ENCODE assay signal across 16 cellular contexts in the genomic region with DNA sequence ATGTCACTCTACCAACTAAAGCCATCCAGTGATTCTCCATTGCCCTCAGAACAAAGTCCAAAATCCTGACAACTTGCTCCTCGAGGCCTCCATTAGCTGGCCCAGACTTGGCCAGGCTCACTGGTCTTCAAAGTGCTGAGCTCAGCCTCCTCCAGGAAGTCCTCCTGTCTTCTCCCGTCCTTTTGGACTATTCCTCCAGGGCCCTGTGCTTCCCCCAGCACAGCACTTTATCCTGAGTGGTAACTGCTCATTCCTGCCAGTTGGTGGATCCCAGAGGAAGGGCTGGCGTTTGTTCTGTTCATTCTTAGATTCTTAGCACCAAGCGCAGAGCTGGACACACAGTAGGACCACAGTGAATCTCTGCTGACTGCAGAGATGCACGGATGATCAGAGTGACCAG.
DNase-seq lines count a peak whose midpoint lies in the region; ATAC-seq and TF ChIP-seq lines count a peak whose summit lies in the region.
"Had no signal": no experiment of that assay in that cellular context is flagged by ENCODE, and none has a peak within 500 bp of the region (broad histone marks: within the 10 kb centered on the region; RNA-seq: fewer than 3 reads in every experiment).

No MANE protein-coding gene starts in this region.

- no peaks in the 10 kb centered on the region for H4K20me1 ChIP-seq in GM23338 (replicated peaks; ENCODE audit: insufficient read depth)

- no peaks in the 10 kb centered on the region for H3K4me1 ChIP-seq in GM23338 (ENCODE audit: insufficient read depth)
- H3K4me1 ChIP-seq in foreskin keratinocyte, result no peaks in the 10 kb centered on the region

- no peaks in the 10 kb centered on the region for H3K27me3 ChIP-seq in GM23338 (ENCODE audit: insufficient read depth)
- H3K27me3 ChIP-seq in foreskin keratinocyte, result peaks cover 22% of the 10 kb centered on the region

- peak; percentile 42 to 52 for TF ChIP-seq CTCF in GM23338 (conservative IDR thresholded peaks at IDR 0.05; ENCODE audit: low read depth in 2 of 2)
- no peak for TF ChIP-seq CTCF in WTC11 (IDR thresholded peaks at IDR 0.05)
- TF ChIP-seq CTCF in fibroblast of pulmonary artery (IDR thresholded peaks at IDR 0.05; ENCODE audit: low read length, missing control alignments), result peak; percentile 38
- peak; percentile 22 for TF ChIP-seq CTCF in retinal pigment epithelial cell (conservative IDR thresholded peaks at IDR 0.05; ENCODE audit: low read depth, low read length)
- TF ChIP-seq CTCF in foreskin keratinocyte (conservative IDR thresholded peaks at IDR 0.05), result no peak

- no peak overlapping the region; the same call in 1 of the 2 replicates for H2AFZ ChIP-seq in GM23338

- H3K9me3 Mint-ChIP-seq in GM23338 (no peaks in the 10 kb centered on the region; the same call in 2 of the 3 replicates), WTC11 (peaks cover 10% of the 10 kb centered on the region)
- H3K9me3 Mint-ChIP-seq: activated T-helper 17 cell treated with anti-CD3 and anti-CD28 coated beads, Interleukin-2, amount 50 U/mL, for 72 hours had no signal

- DNase-seq in GM23338 (ENCODE audit: low spot score), result peak; percentile 57
- no peak for DNase-seq in WTC11 (ENCODE audit: low spot score)
- DNase-seq in fibroblast of pulmonary artery (ENCODE audit: low read depth), result no peak
- no peak for DNase-seq in retinal pigment epithelial cell (ENCODE audit: low read depth)
- no peak for DNase-seq in AML-193 (lab: John Stamatoyannopoulos, UW)
- DNase-seq in EL, result no peak
- no peak for DNase-seq in foreskin keratinocyte
- DNase-seq: activated CD8-positive, alpha-beta memory T cell treated with anti-CD3 and anti-CD28 coated beads for 24 hours; amygdala; KBM-7; mesenchymal stem cell; NCI-H1436; NCI-H345; small intestine; stimulated activated naive CD4-positive, alpha-beta T cell treated with Interleukin-2 at 50 U/mL for 16 hours had no signal

- no peaks in the 10 kb centered on the region for H3F3A ChIP-seq in GM23338 (replicated peaks; ENCODE audit: low read depth)

- H3K4me3 Mint-ChIP-seq in GM23338 (no peak overlapping the region), WTC11 (no peak overlapping the region)
- H3K4me3 Mint-ChIP-seq: activated T-helper 17 cell treated with anti-CD3 and anti-CD28 coated beads, Interleukin-2, amount 50 U/mL, for 72 hours had no signal

- H3K9me2 ChIP-seq in GM23338 (ENCODE audit: insufficient read depth), result no peaks in the 10 kb centered on the region

- H3K36me3 Mint-ChIP-seq in GM23338 (ENCODE audit: low read depth) (no peaks in the 10 kb centered on the region), WTC11 (no peaks in the 10 kb centered on the region)

- no peak overlapping the region for H3K4me2 ChIP-seq in GM23338

- POLR2A ChIA-PET in WTC11 (lab: Charles Lee), result no interaction called here

- H3K4me3 ChIP-seq in GM23338, result no peak overlapping the region
- H3K4me3 ChIP-seq in fibroblast of pulmonary artery (replicated peaks; ENCODE audit: low read depth, low read length), result no peak overlapping the region
- no peak overlapping the region for H3K4me3 ChIP-seq in retinal pigment epithelial cell (ENCODE audit: low read length)

- CTCF ChIA-PET in WTC11 (lab: Charles Lee), result interaction anchor here (0.6 to 2.3 kb wide), 23 partner anchors 9 to 964 kb away, joined by 3 to 12 read pairs (median 4); a partner anchor contains a TSS

- H3K79me2 ChIP-seq in GM23338 (replicated peaks; ENCODE audit: insufficient read depth), result no peaks in the 10 kb centered on the region

- peaks cover 9% of the 10 kb centered on the region for H3K27me3 Mint-ChIP-seq in GM23338 (ENCODE audit: insufficient read depth, low read depth, poor library complexity)
- H3K27me3 Mint-ChIP-seq in WTC11 (ENCODE audit: low read depth), result no peaks in the 10 kb centered on the region; the same call in 1 of the 2 replicates

- ATAC-seq in GM23338, result peak; percentile 75
- peak; percentile 82 for ATAC-seq in WTC11
- no peak for ATAC-seq in foreskin keratinocyte
- ATAC-seq: activated T-helper 17 cell treated with anti-CD3 and anti-CD28 coated beads, Interleukin-2, amount 50 U/mL, for 72 hours had no signal

- H3K36me3 ChIP-seq in GM23338 (ENCODE audit: insufficient read depth), result no peaks in the 10 kb centered on the region

- H3K27ac Mint-ChIP-seq in GM23338 (no peak overlapping the region), WTC11 (no peak overlapping the region)
- H3K27ac Mint-ChIP-seq: activated T-helper 17 cell treated with anti-CD3 and anti-CD28 coated beads, Interleukin-2, amount 50 U/mL, for 72 hours had no signal

- H3K4me1 Mint-ChIP-seq in GM23338 (peaks cover 13% of the 10 kb centered on the region), WTC11 (peaks cover 11% of the 10 kb centered on the region)
- H3K4me1 Mint-ChIP-seq: activated T-helper 17 cell treated with anti-CD3 and anti-CD28 coated beads, Interleukin-2, amount 50 U/mL, for 72 hours had no signal

- H3K27ac ChIP-seq in GM23338 (ENCODE audit: low read depth), result no peak overlapping the region
- no peak overlapping the region for H3K27ac ChIP-seq in foreskin keratinocyte

TF ChIP-seq in GM23338, 12 proteins besides CTCF, POLR2A, EP300 and RAD21:
- no peak for TF ChIP-seq EZH2 (IDR thresholded peaks at IDR 0.05; ENCODE audit: low read depth, unreplicated experiment)
- no peak for TF ChIP-seq NANOG (IDR thresholded peaks at IDR 0.05; ENCODE audit: borderline replicate concordance)
- TF ChIP-seq CREB1 (CRISPR knock-in tag; IDR thresholded peaks at IDR 0.05; ENCODE audit: low read depth), result no peak
- TF ChIP-seq POLR2AphosphoS5 (IDR thresholded peaks at IDR 0.05; ENCODE audit: low read depth), result no peak

TF ChIP-seq in WTC11, 78 proteins besides CTCF, POLR2A, EP300 and RAD21:
- TF ChIP-seq TEAD1 (CRISPR knock-in tag; IDR thresholded peaks at IDR 0.05) (peak; percentile 44; the same call in 1 of the 2 replicates), ZBTB21 (CRISPR knock-in tag; IDR thresholded peaks at IDR 0.05; ENCODE audit: borderline replicate concordance) (no peak), TEAD4 (CRISPR knock-in tag; IDR thresholded peaks at IDR 0.05) (0 out of 2 replicates have a peak, but pooled peaks have one; percentile 37), CBFB (CRISPR knock-in tag; IDR thresholded peaks at IDR 0.05; ENCODE audit: low read depth) (no peak)
- TF ChIP-seq, protein P1, sequence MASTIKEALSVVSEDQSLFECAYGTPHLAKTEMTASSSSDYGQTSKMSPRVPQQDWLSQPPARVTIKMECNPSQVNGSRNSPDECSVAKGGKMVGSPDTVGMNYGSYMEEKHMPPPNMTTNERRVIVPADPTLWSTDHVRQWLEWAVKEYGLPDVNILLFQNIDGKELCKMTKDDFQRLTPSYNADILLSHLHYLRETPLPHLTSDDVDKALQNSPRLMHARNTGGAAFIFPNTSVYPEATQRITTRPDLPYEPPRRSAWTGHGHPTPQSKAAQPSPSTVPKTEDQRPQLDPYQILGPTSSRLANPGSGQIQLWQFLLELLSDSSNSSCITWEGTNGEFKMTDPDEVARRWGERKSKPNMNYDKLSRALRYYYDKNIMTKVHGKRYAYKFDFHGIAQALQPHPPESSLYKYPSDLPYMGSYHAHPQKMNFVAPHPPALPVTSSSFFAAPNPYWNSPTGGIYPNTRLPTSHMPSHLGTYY (CRISPR knock-in tag; IDR thresholded peaks at IDR 0.05), result no peak

Comparison
In these comparisons a context has a peak if more than half of its experiments do, and no peak if none do; other contexts are left out.
1. CTCF ChIP-seq: peak in GM23338 (2 of 2), fibroblast of pulmonary artery (single experiment) and retinal pigment epithelial cell (single experiment); none in WTC11 (single experiment) and foreskin keratinocyte (single experiment).